Comparison of ENCODE assay signal across 28 cellular contexts in genomic region chr11:97432926-97433325, GRCh38.
"Had no signal": no experiment of that assay in that cellular context is flagged by ENCODE, and none has a peak within 500 bp of the region (broad histone marks: within the 10 kb centered on the region; RNA-seq: fewer than 3 reads in every experiment).

No MANE protein-coding gene starts in this region.

- H3K9me3 ChIP-seq: left ventricle myocardium inferior, pancreas, prostate gland, suprapubic skin, thoracic aorta, tibial artery, upper lobe of right lung had no signal

- ATAC-seq: mucosa of descending colon; naive thymus-derived CD4-positive, alpha-beta T cell; natural killer cell treated with Interleukin-12 subunit alpha and Interleukin-12 subunit beta and Interleukin-15 and Interleukin-18, amount 100 ng/mL, for 72 hours; pancreas; right cardiac atrium; sciatic nerve; stimulated activated effector memory CD8-positive, alpha-beta T cell treated with anti-CD3 and anti-CD28 coated beads, Interleukin-12 subunit alpha, Interleukin-12 subunit beta, amount 100 ng/mL, for 72 hours; upper lobe of right lung had no signal

- FAIRE-seq: pancreas, urothelium cell line had no signal

- H3K27ac ChIP-seq: left ventricle myocardium inferior, pancreas, prostate gland, skin epidermis, spleen, suprapubic skin, thoracic aorta, tibial artery, upper lobe of right lung had no signal

- H3K4me3 Mint-ChIP-seq: naive thymus-derived CD4-positive, alpha-beta T cell; natural killer cell treated with Interleukin-12 subunit alpha and Interleukin-12 subunit beta and Interleukin-15 and Interleukin-18, amount 100 ng/mL, for 72 hours; neural crest cell; stimulated activated effector memory CD8-positive, alpha-beta T cell treated with anti-CD3 and anti-CD28 coated beads, Interleukin-12 subunit alpha, Interleukin-12 subunit beta, amount 100 ng/mL, for 72 hours; stimulated activated naive CD8-positive, alpha-beta T cell treated with anti-CD3 and anti-CD28 coated beads, Interleukin-15, Interleukin-2, amounts not matched to agents 100 ng/mL and 50 ng/mL, for 24 hours had no signal

- H3K4me1 ChIP-seq: pancreas, prostate gland, spleen, suprapubic skin, tibial artery, upper lobe of right lung had no signal

- H3K4me1 Mint-ChIP-seq: naive thymus-derived CD4-positive, alpha-beta T cell; neural crest cell; stimulated activated effector memory CD8-positive, alpha-beta T cell treated with anti-CD3 and anti-CD28 coated beads, Interleukin-12 subunit alpha, Interleukin-12 subunit beta, amount 100 ng/mL, for 72 hours had no signal

- H3K4me3 ChIP-seq: left ventricle myocardium inferior, lung, mucosa of descending colon, pancreas, prostate gland, skin epidermis, spleen, suprapubic skin, thoracic aorta, tibial artery, upper lobe of right lung had no signal

- DNase-seq: islet precursor cell; left ventricle myocardium inferior; mesendoderm; midbrain; mucosa of descending colon; naive thymus-derived CD4-positive, alpha-beta T cell; nucleus accumbens; pancreas; posterior cingulate gyrus; retina; right cardiac atrium; spleen; stimulated activated CD4-positive, alpha-beta T cell treated with anti-CD3 and anti-CD28 coated beads, Interleukin-4, amount 100 ng/mL, for 24 hours; stimulated activated naive CD4-positive, alpha-beta T cell; tibial artery; trophoblast cell; upper lobe of right lung had no signal

- H3K36me3 Mint-ChIP-seq: naive thymus-derived CD4-positive, alpha-beta T cell; natural killer cell treated with Interleukin-12 subunit alpha and Interleukin-12 subunit beta and Interleukin-15 and Interleukin-18, amount 100 ng/mL, for 72 hours; stimulated activated effector memory CD8-positive, alpha-beta T cell treated with anti-CD3 and anti-CD28 coated beads, Interleukin-12 subunit alpha, Interleukin-12 subunit beta, amount 100 ng/mL, for 72 hours had no signal

- H3K9me3 Mint-ChIP-seq: neural crest cell had no signal

- H3K36me3 ChIP-seq: left ventricle myocardium inferior, pancreas, prostate gland, spleen, suprapubic skin, thoracic aorta, tibial artery, upper lobe of right lung had no signal

- H3K27me3 ChIP-seq: pancreas, spleen, suprapubic skin, tibial artery, upper lobe of right lung had no signal

- H3K27ac Mint-ChIP-seq: naive thymus-derived CD4-positive, alpha-beta T cell; natural killer cell treated with Interleukin-12 subunit alpha and Interleukin-12 subunit beta and Interleukin-15 and Interleukin-18, amount 100 ng/mL, for 72 hours; stimulated activated effector memory CD8-positive, alpha-beta T cell treated with anti-CD3 and anti-CD28 coated beads, Interleukin-12 subunit alpha, Interleukin-12 subunit beta, amount 100 ng/mL, for 72 hours; stimulated activated naive CD8-positive, alpha-beta T cell treated with anti-CD3 and anti-CD28 coated beads, Interleukin-15, Interleukin-2, amounts not matched to agents 100 ng/mL and 50 ng/mL, for 24 hours had no signal

- H3K27me3 Mint-ChIP-seq: naive thymus-derived CD4-positive, alpha-beta T cell; natural killer cell treated with Interleukin-12 subunit alpha and Interleukin-12 subunit beta and Interleukin-15 and Interleukin-18, amount 100 ng/mL, for 72 hours; stimulated activated naive CD8-positive, alpha-beta T cell treated with anti-CD3 and anti-CD28 coated beads, Interleukin-15, Interleukin-2, amounts not matched to agents 100 ng/mL and 50 ng/mL, for 24 hours had no signal
